1 cellular context compared by ENCODE assay signal in the genomic region with DNA sequence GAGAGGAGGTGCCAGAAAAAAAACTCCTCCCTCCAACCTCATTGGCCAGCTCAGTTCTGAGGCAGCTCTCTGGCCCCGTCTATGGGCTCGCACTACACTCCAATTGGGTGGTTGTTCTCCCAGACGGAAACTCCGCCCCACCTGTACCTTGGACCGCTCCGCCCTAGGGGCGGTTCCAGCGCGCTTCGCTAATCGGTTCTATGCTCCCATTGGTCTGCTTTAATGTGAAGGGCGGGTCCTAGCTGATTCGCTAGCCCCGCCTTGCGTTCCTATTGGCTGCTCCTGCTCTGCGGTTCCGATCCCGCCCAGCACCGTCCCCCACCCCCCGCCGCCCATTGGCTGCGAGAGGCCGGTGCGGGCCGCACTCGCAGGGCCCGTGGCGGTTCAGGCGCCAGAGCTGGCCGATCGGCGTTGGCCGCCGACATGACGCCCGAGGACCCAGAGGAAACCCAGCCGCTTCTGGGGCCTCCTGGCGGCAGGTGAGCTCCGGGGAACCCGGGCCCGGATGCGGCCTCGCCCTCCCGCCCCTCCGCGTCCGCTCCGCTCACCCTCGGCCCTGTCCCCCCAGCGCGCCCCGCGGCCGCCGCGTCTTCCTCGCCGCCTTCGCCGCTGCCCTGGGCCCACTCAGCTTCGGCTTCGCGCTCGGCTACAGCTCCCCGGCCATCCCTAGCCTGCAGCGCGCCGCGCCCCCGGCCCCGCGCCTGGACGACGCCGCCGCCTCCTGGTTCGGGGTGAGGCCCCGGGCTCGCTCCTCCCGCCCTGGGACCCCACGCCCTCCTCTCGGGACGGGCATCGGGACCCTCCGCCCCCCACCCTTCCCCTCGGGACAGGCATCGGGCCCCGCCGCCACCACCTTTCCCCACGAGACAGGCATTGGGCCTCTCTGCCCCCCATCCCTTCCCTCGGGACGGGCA.
A peak's percentile ranks its signal among the peaks of the same experiment; 100 is the strongest.
TF ChIP-seq lines count a peak whose summit lies in the region.

A gene with protein sequence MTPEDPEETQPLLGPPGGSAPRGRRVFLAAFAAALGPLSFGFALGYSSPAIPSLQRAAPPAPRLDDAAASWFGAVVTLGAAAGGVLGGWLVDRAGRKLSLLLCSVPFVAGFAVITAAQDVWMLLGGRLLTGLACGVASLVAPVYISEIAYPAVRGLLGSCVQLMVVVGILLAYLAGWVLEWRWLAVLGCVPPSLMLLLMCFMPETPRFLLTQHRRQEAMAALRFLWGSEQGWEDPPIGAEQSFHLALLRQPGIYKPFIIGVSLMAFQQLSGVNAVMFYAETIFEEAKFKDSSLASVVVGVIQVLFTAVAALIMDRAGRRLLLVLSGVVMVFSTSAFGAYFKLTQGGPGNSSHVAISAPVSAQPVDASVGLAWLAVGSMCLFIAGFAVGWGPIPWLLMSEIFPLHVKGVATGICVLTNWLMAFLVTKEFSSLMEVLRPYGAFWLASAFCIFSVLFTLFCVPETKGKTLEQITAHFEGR (plus strand): TSS at position 362 of the 914 bp plus-strand sequence. CDS start 62 bp downstream, at position 424.

TF ChIP-seq in HepG2, 621 proteins besides CTCF, POLR2A, EP300 and RAD21 (continued from another document and continues in another):
- TF ChIP-seq, protein P1, sequence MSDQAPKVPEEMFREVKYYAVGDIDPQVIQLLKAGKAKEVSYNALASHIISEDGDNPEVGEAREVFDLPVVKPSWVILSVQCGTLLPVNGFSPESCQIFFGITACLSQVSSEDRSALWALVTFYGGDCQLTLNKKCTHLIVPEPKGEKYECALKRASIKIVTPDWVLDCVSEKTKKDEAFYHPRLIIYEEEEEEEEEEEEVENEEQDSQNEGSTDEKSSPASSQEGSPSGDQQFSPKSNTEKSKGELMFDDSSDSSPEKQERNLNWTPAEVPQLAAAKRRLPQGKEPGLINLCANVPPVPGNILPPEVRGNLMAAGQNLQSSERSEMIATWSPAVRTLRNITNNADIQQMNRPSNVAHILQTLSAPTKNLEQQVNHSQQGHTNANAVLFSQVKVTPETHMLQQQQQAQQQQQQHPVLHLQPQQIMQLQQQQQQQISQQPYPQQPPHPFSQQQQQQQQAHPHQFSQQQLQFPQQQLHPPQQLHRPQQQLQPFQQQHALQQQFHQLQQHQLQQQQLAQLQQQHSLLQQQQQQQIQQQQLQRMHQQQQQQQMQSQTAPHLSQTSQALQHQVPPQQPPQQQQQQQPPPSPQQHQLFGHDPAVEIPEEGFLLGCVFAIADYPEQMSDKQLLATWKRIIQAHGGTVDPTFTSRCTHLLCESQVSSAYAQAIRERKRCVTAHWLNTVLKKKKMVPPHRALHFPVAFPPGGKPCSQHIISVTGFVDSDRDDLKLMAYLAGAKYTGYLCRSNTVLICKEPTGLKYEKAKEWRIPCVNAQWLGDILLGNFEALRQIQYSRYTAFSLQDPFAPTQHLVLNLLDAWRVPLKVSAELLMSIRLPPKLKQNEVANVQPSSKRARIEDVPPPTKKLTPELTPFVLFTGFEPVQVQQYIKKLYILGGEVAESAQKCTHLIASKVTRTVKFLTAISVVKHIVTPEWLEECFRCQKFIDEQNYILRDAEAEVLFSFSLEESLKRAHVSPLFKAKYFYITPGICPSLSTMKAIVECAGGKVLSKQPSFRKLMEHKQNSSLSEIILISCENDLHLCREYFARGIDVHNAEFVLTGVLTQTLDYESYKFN (CRISPR knock-in tag; conservative IDR thresholded peaks at IDR 0.05) = no peak
- TF ChIP-seq, protein P2, sequence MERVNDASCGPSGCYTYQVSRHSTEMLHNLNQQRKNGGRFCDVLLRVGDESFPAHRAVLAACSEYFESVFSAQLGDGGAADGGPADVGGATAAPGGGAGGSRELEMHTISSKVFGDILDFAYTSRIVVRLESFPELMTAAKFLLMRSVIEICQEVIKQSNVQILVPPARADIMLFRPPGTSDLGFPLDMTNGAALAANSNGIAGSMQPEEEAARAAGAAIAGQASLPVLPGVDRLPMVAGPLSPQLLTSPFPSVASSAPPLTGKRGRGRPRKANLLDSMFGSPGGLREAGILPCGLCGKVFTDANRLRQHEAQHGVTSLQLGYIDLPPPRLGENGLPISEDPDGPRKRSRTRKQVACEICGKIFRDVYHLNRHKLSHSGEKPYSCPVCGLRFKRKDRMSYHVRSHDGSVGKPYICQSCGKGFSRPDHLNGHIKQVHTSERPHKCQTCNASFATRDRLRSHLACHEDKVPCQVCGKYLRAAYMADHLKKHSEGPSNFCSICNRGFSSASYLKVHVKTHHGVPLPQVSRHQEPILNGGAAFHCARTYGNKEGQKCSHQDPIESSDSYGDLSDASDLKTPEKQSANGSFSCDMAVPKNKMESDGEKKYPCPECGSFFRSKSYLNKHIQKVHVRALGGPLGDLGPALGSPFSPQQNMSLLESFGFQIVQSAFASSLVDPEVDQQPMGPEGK (CRISPR knock-in tag; IDR thresholded peaks at IDR 0.05) = peak; percentile 43; the same call in 1 of the 2 replicates
- TF ChIP-seq NFE2 (CRISPR knock-in tag; IDR thresholded peaks at IDR 0.05) (no peak), HNRNPLL (IDR thresholded peaks at IDR 0.05; ENCODE audit: low read depth, low read length, poor library complexity, severe bottlenecking) (peak; percentile 70), ZNF614 (CRISPR knock-in tag; IDR thresholded peaks at IDR 0.05; ENCODE audit: borderline replicate concordance) (no peak), ZSCAN12 (CRISPR knock-in tag; IDR thresholded peaks at IDR 0.05) (0 out of 2 replicates have a peak, but pooled peaks have one; percentile 78), ATAD3A (CRISPR knock-in tag; IDR thresholded peaks at IDR 0.05) (no peak), DMAP1 (CRISPR knock-in tag; IDR thresholded peaks at IDR 0.05) (no peak), ZNF468 (CRISPR knock-in tag; IDR thresholded peaks at IDR 0.05) (no peak; the same call in 1 of the 2 replicates), ZNF768 (CRISPR knock-in tag; IDR thresholded peaks at IDR 0.05) (peak; percentile 64; the same call in 1 of the 2 replicates), ZNF543 (CRISPR knock-in tag; IDR thresholded peaks at IDR 0.05) (no peak), ZNF563 (CRISPR knock-in tag; IDR thresholded peaks at IDR 0.05) (0 out of 2 replicates have a peak, but pooled peaks have one; percentile 36), KLF16 (CRISPR knock-in tag; IDR thresholded peaks at IDR 0.05) (peak in 1 of 2 experiments; percentile 45; a peak in 1 of 4 replicates), ZNF160 (CRISPR knock-in tag; IDR thresholded peaks at IDR 0.05) (0 out of 2 replicates have a peak, but pooled peaks have one; percentile 44), ZNF652 (CRISPR knock-in tag; IDR thresholded peaks at IDR 0.05; ENCODE audit: borderline replicate concordance, low read depth) (no peak), ZNF10 (CRISPR knock-in tag; IDR thresholded peaks at IDR 0.05; ENCODE audit: borderline replicate concordance, low read depth) (no peak), ZNF547 (CRISPR knock-in tag; IDR thresholded peaks at IDR 0.05) (0 out of 2 replicates have a peak, but pooled peaks have one; percentile 13), POLR2AphosphoS2 (IDR thresholded peaks at IDR 0.05; ENCODE audit: low read depth, low read length) (peak; percentile 55; the same call in 1 of the 2 replicates), ZBTB8A (CRISPR knock-in tag; IDR thresholded peaks at IDR 0.05; ENCODE audit: borderline replicate concordance, low read depth) (no peak), MED13 (CRISPR knock-in tag; IDR thresholded peaks at IDR 0.05) (no peak; the same call in 1 of the 2 replicates), SOX6 (IDR thresholded peaks at IDR 0.05) (no peak), SOX6 (CRISPR knock-in tag; IDR thresholded peaks at IDR 0.05) (no peak), ZKSCAN5 (CRISPR knock-in tag; IDR thresholded peaks at IDR 0.05) (no peak), DNMT1 (CRISPR knock-in tag; IDR thresholded peaks at IDR 0.05) (0 out of 2 replicates have a peak, but pooled peaks have one; percentile 33), YEATS4 (CRISPR knock-in tag; IDR thresholded peaks at IDR 0.05; ENCODE audit: borderline replicate concordance) (peak; percentile 72), FOSL2 (CRISPR knock-in tag; IDR thresholded peaks at IDR 0.05) (peak; percentile 18; the same call in 1 of the 2 replicates), ZNF598 (CRISPR knock-in tag; IDR thresholded peaks at IDR 0.05; ENCODE audit: borderline replicate concordance) (no peak), ZNF589 (CRISPR knock-in tag; conservative IDR thresholded peaks at IDR 0.05) (no peak), FOXK1 (CRISPR knock-in tag; IDR thresholded peaks at IDR 0.05; ENCODE audit: borderline replicate concordance, low read depth) (no peak), ZNF557 (CRISPR knock-in tag; IDR thresholded peaks at IDR 0.05) (no peak)
- TF ChIP-seq, protein P3, sequence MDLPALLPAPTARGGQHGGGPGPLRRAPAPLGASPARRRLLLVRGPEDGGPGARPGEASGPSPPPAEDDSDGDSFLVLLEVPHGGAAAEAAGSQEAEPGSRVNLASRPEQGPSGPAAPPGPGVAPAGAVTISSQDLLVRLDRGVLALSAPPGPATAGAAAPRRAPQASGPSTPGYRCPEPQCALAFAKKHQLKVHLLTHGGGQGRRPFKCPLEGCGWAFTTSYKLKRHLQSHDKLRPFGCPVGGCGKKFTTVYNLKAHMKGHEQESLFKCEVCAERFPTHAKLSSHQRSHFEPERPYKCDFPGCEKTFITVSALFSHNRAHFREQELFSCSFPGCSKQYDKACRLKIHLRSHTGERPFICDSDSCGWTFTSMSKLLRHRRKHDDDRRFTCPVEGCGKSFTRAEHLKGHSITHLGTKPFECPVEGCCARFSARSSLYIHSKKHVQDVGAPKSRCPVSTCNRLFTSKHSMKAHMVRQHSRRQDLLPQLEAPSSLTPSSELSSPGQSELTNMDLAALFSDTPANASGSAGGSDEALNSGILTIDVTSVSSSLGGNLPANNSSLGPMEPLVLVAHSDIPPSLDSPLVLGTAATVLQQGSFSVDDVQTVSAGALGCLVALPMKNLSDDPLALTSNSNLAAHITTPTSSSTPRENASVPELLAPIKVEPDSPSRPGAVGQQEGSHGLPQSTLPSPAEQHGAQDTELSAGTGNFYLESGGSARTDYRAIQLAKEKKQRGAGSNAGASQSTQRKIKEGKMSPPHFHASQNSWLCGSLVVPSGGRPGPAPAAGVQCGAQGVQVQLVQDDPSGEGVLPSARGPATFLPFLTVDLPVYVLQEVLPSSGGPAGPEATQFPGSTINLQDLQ (CRISPR knock-in tag; IDR thresholded peaks at IDR 0.05) = no peak
- TF ChIP-seq, protein P4, sequence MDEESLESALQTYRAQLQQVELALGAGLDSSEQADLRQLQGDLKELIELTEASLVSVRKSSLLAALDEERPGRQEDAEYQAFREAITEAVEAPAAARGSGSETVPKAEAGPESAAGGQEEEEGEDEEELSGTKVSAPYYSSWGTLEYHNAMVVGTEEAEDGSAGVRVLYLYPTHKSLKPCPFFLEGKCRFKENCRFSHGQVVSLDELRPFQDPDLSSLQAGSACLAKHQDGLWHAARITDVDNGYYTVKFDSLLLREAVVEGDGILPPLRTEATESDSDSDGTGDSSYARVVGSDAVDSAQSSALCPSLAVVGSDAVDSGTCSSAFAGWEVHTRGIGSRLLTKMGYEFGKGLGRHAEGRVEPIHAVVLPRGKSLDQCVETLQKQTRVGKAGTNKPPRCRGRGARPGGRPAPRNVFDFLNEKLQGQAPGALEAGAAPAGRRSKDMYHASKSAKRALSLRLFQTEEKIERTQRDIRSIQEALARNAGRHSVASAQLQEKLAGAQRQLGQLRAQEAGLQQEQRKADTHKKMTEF (CRISPR knock-in tag; IDR thresholded peaks at IDR 0.05) = peak; percentile 56; the same call in 1 of the 2 replicates
- TF ChIP-seq, protein P5, sequence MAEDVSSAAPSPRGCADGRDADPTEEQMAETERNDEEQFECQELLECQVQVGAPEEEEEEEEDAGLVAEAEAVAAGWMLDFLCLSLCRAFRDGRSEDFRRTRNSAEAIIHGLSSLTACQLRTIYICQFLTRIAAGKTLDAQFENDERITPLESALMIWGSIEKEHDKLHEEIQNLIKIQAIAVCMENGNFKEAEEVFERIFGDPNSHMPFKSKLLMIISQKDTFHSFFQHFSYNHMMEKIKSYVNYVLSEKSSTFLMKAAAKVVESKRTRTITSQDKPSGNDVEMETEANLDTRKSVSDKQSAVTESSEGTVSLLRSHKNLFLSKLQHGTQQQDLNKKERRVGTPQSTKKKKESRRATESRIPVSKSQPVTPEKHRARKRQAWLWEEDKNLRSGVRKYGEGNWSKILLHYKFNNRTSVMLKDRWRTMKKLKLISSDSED (CRISPR knock-in tag; IDR thresholded peaks at IDR 0.05) = no peak
- TF ChIP-seq, protein P6, sequence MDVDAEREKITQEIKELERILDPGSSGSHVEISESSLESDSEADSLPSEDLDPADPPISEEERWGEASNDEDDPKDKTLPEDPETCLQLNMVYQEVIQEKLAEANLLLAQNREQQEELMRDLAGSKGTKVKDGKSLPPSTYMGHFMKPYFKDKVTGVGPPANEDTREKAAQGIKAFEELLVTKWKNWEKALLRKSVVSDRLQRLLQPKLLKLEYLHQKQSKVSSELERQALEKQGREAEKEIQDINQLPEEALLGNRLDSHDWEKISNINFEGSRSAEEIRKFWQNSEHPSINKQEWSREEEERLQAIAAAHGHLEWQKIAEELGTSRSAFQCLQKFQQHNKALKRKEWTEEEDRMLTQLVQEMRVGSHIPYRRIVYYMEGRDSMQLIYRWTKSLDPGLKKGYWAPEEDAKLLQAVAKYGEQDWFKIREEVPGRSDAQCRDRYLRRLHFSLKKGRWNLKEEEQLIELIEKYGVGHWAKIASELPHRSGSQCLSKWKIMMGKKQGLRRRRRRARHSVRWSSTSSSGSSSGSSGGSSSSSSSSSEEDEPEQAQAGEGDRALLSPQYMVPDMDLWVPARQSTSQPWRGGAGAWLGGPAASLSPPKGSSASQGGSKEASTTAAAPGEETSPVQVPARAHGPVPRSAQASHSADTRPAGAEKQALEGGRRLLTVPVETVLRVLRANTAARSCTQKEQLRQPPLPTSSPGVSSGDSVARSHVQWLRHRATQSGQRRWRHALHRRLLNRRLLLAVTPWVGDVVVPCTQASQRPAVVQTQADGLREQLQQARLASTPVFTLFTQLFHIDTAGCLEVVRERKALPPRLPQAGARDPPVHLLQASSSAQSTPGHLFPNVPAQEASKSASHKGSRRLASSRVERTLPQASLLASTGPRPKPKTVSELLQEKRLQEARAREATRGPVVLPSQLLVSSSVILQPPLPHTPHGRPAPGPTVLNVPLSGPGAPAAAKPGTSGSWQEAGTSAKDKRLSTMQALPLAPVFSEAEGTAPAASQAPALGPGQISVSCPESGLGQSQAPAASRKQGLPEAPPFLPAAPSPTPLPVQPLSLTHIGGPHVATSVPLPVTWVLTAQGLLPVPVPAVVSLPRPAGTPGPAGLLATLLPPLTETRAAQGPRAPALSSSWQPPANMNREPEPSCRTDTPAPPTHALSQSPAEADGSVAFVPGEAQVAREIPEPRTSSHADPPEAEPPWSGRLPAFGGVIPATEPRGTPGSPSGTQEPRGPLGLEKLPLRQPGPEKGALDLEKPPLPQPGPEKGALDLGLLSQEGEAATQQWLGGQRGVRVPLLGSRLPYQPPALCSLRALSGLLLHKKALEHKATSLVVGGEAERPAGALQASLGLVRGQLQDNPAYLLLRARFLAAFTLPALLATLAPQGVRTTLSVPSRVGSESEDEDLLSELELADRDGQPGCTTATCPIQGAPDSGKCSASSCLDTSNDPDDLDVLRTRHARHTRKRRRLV (CRISPR knock-in tag; IDR thresholded peaks at IDR 0.05) = no peak
- TF ChIP-seq, protein P7, sequence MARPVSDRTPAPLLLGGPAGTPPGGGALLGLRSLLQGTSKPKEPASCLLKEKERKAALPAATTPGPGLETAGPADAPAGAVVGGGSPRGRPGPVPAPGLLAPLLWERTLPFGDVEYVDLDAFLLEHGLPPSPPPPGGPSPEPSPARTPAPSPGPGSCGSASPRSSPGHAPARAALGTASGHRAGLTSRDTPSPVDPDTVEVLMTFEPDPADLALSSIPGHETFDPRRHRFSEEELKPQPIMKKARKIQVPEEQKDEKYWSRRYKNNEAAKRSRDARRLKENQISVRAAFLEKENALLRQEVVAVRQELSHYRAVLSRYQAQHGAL (CRISPR knock-in tag; IDR thresholded peaks at IDR 0.05; ENCODE audit: not compliant biosample characterization) = peak; percentile 70
